ENCODE assay signal across 21 cellular contexts in genomic region chr9:125906893-125907292, GRCh38.
DNase-seq lines count a peak whose midpoint lies in the region; ATAC-seq, FAIRE-seq and TF ChIP-seq lines count a peak whose summit lies in the region.
"Had no signal": no experiment of that assay in that cellular context is flagged by ENCODE, and none has a peak within 500 bp of the region (broad histone marks: within the 10 kb centered on the region; RNA-seq: fewer than 3 reads in every experiment).

No MANE protein-coding gene starts in this region.

- H3K27me3 ChIP-seq in left lung, result no peaks in the 10 kb centered on the region

- FAIRE-seq in colon (lab: Jason Lieb, UNC), result peak; percentile 33
- FAIRE-seq: D721Med, HTR-8/SVneo had no signal

- no peak for TF ChIP-seq CTCF in left lung (IDR thresholded peaks at IDR 0.05)

- H3K4me3 ChIP-seq in left lung, result no peak overlapping the region

- DNase-seq in SIG-M5 treated with dmso at 0.1 percent for 504 hours (lab: John Stamatoyannopoulos, UW; ENCODE audit: unreplicated experiment) (peak; percentile 12), SIG-M5 (lab: John Stamatoyannopoulos, UW) (no peak), NOMO-1 treated with DMSO at 0.1 percent for 48 hours (lab: John Stamatoyannopoulos, UW; ENCODE audit: unreplicated experiment) (peak; percentile 87), NCI-H774 (lab: John Stamatoyannopoulos, UW) (no peak), dedifferentiated amniotic fluid mesenchymal stem cell (ENCODE audit: extremely low spot score) (no peak), left lung (no peak)
- DNase-seq: AML-193, H9, Karpas-422, NCI-H1417 treated with DMSO at 0.1 percent for 48 hours, NCI-H187 treated with DMSO at 0.1 percent for 48 hours, NCI-H2227 treated with DMSO at 0.1 percent for 48 hours, NCI-H524, SHP77 had no signal

- intact Hi-C loops in left lung (cut with DNase I), result no loop called here

- H3K4me1 ChIP-seq in left lung, result peaks cover 0 to 10% of the 10 kb centered on the region in 2 donors

- no peaks in the 10 kb centered on the region for H3K9me3 ChIP-seq in left lung

- no peak overlapping the region for H3K27ac ChIP-seq in left lung
- H3K27ac ChIP-seq: 22Rv1, C4-2B, HL-60 had no signal

- ATAC-seq in GM18511 (IDR thresholded peaks at IDR 0.05; ENCODE audit: unreplicated experiment), result no peak
- ATAC-seq in left lung, result no peak

- H3K36me3 ChIP-seq in left lung, result no peaks in the 10 kb centered on the region

Comparison
In these comparisons a context has a peak if more than half of its experiments do, and no peak if none do; other contexts are left out.
1. DNase-seq: peak in SIG-M5 treated with dmso at 0.1 percent for 504 hours (single experiment) and NOMO-1 treated with DMSO at 0.1 percent for 48 hours (single experiment); none in SIG-M5 (single experiment), NCI-H774 (single experiment), dedifferentiated amniotic fluid mesenchymal stem cell (single experiment) and left lung (0 of 2).